Comparison of ENCODE assay signal across 13 cellular contexts in the genomic region with DNA sequence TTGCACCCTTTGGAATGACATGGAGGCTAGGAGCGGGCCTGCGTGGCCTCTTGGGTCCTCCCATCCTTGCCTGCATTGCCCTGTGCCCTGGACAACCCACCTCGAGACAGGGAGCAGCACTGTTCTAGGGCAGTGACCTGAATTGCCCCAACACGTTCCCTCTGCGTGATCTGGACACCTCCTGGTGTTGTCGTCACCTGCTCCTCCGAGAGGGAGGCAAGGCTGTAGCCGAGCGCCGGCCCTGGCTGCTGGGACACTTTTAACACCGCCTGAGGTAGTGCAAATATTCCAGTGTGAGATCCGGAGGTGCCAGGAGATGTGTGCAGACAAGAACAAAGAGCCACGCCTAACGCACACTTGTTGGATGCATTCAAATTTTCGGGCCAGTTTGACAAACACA.
DNase-seq lines count a peak whose midpoint lies in the region; ATAC-seq and TF ChIP-seq lines count a peak whose summit lies in the region.
"Had no signal": no experiment of that assay in that cellular context is flagged by ENCODE, and none has a peak within 500 bp of the region (broad histone marks: within the 10 kb centered on the region; RNA-seq: fewer than 3 reads in every experiment).

No MANE protein-coding gene starts in this region.

- peaks cover 8% of the 10 kb centered on the region for H3K4me1 ChIP-seq in mucosa of descending colon (ENCODE audit: low read depth)
- peaks cover 3% of the 10 kb centered on the region for H3K4me1 ChIP-seq in upper lobe of right lung
- H3K4me1 ChIP-seq in MM.1S (ENCODE audit: low read length) = no peaks in the 10 kb centered on the region

- H3K9me3 ChIP-seq in mucosa of descending colon = no peaks in the 10 kb centered on the region
- no peaks in the 10 kb centered on the region for H3K9me3 ChIP-seq in upper lobe of right lung
- no peaks in the 10 kb centered on the region for H3K9me3 ChIP-seq in T-helper 17 cell (ENCODE audit: control insufficient read depth, low read length, poor library complexity, severe bottlenecking)
- H3K9me3 ChIP-seq in MM.1S (replicated peaks; ENCODE audit: insufficient read depth, low read length) = no peaks in the 10 kb centered on the region

- TF ChIP-seq CTCF in glutamatergic neuron (IDR thresholded peaks at IDR 0.05; ENCODE audit: partially characterized antibody, unreplicated experiment) (no peak), mucosa of descending colon (IDR thresholded peaks at IDR 0.05) (no peak), upper lobe of right lung (IDR thresholded peaks at IDR 0.05) (no peak), MM.1S (IDR thresholded peaks at IDR 0.05; ENCODE audit: low read length) (no peak)

- intact Hi-C loops in mucosa of descending colon (cut with DNase I, micrococcal nuclease) = no loop called here
- intact Hi-C loops in upper lobe of right lung (cut with DNase I) = no loop called here

- ATAC-seq in activated T-cell treated with anti-CD3 and anti-CD28 coated beads, Interleukin-2, amount 50 U/mL, for 72 hours (replicated peaks in 1 of 2) = no peak
- ATAC-seq in mucosa of descending colon (peak; percentile 67), upper lobe of right lung (no peak), GM19397 (IDR thresholded peaks at IDR 0.05; ENCODE audit: unreplicated experiment) (no peak), T-helper 17 cell (no peak)

- H3K9me2 ChIP-seq in MM.1S (replicated peaks; ENCODE audit: insufficient read depth, low read length) = no peaks in the 10 kb centered on the region

- no peaks in the 10 kb centered on the region for H3K36me3 Mint-ChIP-seq in activated T-cell treated with anti-CD3 and anti-CD28 coated beads, Interleukin-2, amount 50 U/mL, for 24 hours (ENCODE audit: low read depth)
- H3K36me3 Mint-ChIP-seq in activated T-cell treated with anti-CD3 and anti-CD28 coated beads, Interleukin-2, amount 50 U/mL, for 72 hours (ENCODE audit: insufficient read depth in 2 of 2) = no peaks in the 10 kb centered on the region
- peaks cover 29% of the 10 kb centered on the region for H3K36me3 Mint-ChIP-seq in glutamatergic neuron (ENCODE audit: unreplicated experiment)
- no peaks in the 10 kb centered on the region for H3K36me3 Mint-ChIP-seq in T-helper 17 cell (ENCODE audit: low read depth)

- H3K27me3 ChIP-seq in upper lobe of right lung = no peaks in the 10 kb centered on the region
- H3K27me3 ChIP-seq in MM.1S (replicated peaks; ENCODE audit: insufficient read depth, low read length) = no peaks in the 10 kb centered on the region

- no peaks in the 10 kb centered on the region for H3K79me2 ChIP-seq in MM.1S (ENCODE audit: low read length)

- DNase-seq in activated T-cell treated with anti-CD3 and anti-CD28 coated beads, Interleukin-2, amount 50 U/mL, for 24 hours = peak; percentile 28
- DNase-seq in activated T-cell treated with anti-CD3 and anti-CD28 coated beads, Interleukin-2, amount 50 U/mL, for 72 hours = no peak
- DNase-seq in glutamatergic neuron = peak; percentile 7
- DNase-seq in mucosa of descending colon = no peak
- DNase-seq in upper lobe of right lung = peak; percentile 56
- DNase-seq in T-helper 17 cell = no peak
- DNase-seq in MM.1S = no peak
- DNase-seq: activated CD4-positive, alpha-beta T cell treated with anti-CD3 and anti-CD28 coated beads, Interleukin-2, amount 50 U/mL, for 1 hour; HFFc6; Kasumi-1; NCI-H526 treated with DMSO at 0.1 percent for 48 hours had no signal

- no peaks in the 10 kb centered on the region for H3K9me3 Mint-ChIP-seq in activated T-cell treated with anti-CD3 and anti-CD28 coated beads, Interleukin-2, amount 50 U/mL, for 24 hours
- no peaks in the 10 kb centered on the region for H3K9me3 Mint-ChIP-seq in activated T-cell treated with anti-CD3 and anti-CD28 coated beads, Interleukin-2, amount 50 U/mL, for 72 hours
- peaks cover 20% of the 10 kb centered on the region for H3K9me3 Mint-ChIP-seq in glutamatergic neuron (ENCODE audit: unreplicated experiment)

- H3K4me3 ChIP-seq in mucosa of descending colon (no peak overlapping the region), upper lobe of right lung (no peak overlapping the region), MM.1S (ENCODE audit: low read length) (no peak overlapping the region)

- peaks cover 40% of the 10 kb centered on the region for H3K4me1 Mint-ChIP-seq in activated T-cell treated with anti-CD3 and anti-CD28 coated beads, Interleukin-2, amount 50 U/mL, for 24 hours (ENCODE audit: low read depth)
- H3K4me1 Mint-ChIP-seq in activated T-cell treated with anti-CD3 and anti-CD28 coated beads, Interleukin-2, amount 50 U/mL, for 72 hours (ENCODE audit: low read depth) = peaks cover 57% of the 10 kb centered on the region
- H3K4me1 Mint-ChIP-seq in glutamatergic neuron (ENCODE audit: low read depth, unreplicated experiment) (peaks cover 2% of the 10 kb centered on the region), T-helper 17 cell (peaks cover 38% of the 10 kb centered on the region)

- no peak overlapping the region for H2AFZ ChIP-seq in MM.1S (ENCODE audit: low read length)

- H3K36me3 ChIP-seq in mucosa of descending colon (ENCODE audit: low read depth) = no peaks in the 10 kb centered on the region
- no peaks in the 10 kb centered on the region for H3K36me3 ChIP-seq in upper lobe of right lung
- H3K36me3 ChIP-seq in MM.1S (replicated peaks; ENCODE audit: insufficient read depth, low read length) = no peaks in the 10 kb centered on the region

- H3F3A ChIP-seq in MM.1S (ENCODE audit: insufficient read depth, low read length) = no peaks in the 10 kb centered on the region

- no peaks in the 10 kb centered on the region for H3K27me3 Mint-ChIP-seq in activated T-cell treated with anti-CD3 and anti-CD28 coated beads, Interleukin-2, amount 50 U/mL, for 24 hours
- H3K27me3 Mint-ChIP-seq in activated T-cell treated with anti-CD3 and anti-CD28 coated beads, Interleukin-2, amount 50 U/mL, for 72 hours (ENCODE audit: low read depth) = no peaks in the 10 kb centered on the region
- H3K27me3 Mint-ChIP-seq in glutamatergic neuron (ENCODE audit: unreplicated experiment) (peaks cover 14% of the 10 kb centered on the region), T-helper 17 cell (no peaks in the 10 kb centered on the region)
- H3K27me3 Mint-ChIP-seq: brain had no signal

- H4K20me1 ChIP-seq in MM.1S (ENCODE audit: insufficient read depth, low read length) = no peaks in the 10 kb centered on the region

- H3K9ac ChIP-seq in MM.1S (ENCODE audit: low read length) = no peak overlapping the region

- H3K27ac Mint-ChIP-seq in activated T-cell treated with anti-CD3 and anti-CD28 coated beads, Interleukin-2, amount 50 U/mL, for 24 hours = no peak overlapping the region
- no peak overlapping the region for H3K27ac Mint-ChIP-seq in activated T-cell treated with anti-CD3 and anti-CD28 coated beads, Interleukin-2, amount 50 U/mL, for 72 hours
- no peak overlapping the region for H3K27ac Mint-ChIP-seq in glutamatergic neuron (ENCODE audit: unreplicated experiment)
- H3K27ac Mint-ChIP-seq in T-helper 17 cell = no peak overlapping the region
- H3K27ac Mint-ChIP-seq: HFFc6 had no signal

- no peak overlapping the region for H3K4me2 ChIP-seq in MM.1S (ENCODE audit: low read depth, low read length)

- no peak overlapping the region for H3K4me3 Mint-ChIP-seq in activated T-cell treated with anti-CD3 and anti-CD28 coated beads, Interleukin-2, amount 50 U/mL, for 24 hours
- no peak overlapping the region for H3K4me3 Mint-ChIP-seq in activated T-cell treated with anti-CD3 and anti-CD28 coated beads, Interleukin-2, amount 50 U/mL, for 72 hours
- no peak overlapping the region for H3K4me3 Mint-ChIP-seq in glutamatergic neuron (ENCODE audit: unreplicated experiment)
- H3K4me3 Mint-ChIP-seq in T-helper 17 cell = no peak overlapping the region
- H3K4me3 Mint-ChIP-seq: brain, HFFc6 had no signal

- no peak overlapping the region for H3K27ac ChIP-seq in upper lobe of right lung
- no peak overlapping the region for H3K27ac ChIP-seq in MM.1S (ENCODE audit: low read length)

Comparison
In these comparisons a context has a peak if more than half of its experiments do, and no peak if none do; other contexts are left out.
1. DNase-seq: peak in activated T-cell treated with anti-CD3 and anti-CD28 coated beads, Interleukin-2, amount 50 U/mL, for 24 hours (single experiment), glutamatergic neuron (single experiment) and upper lobe of right lung (single experiment); none in activated T-cell treated with anti-CD3 and anti-CD28 coated beads, Interleukin-2, amount 50 U/mL, for 72 hours (0 of 2), mucosa of descending colon (0 of 3), T-helper 17 cell (0 of 3) and MM.1S (single experiment).